1 cellular context compared by ENCODE assay signal in genomic region chr10:77590344-77591237, GRCh38.
TF ChIP-seq lines count a peak whose summit lies in the region.

No MANE protein-coding gene starts in this region.

TF ChIP-seq in H1, 55 proteins besides CTCF, POLR2A, EP300 and RAD21:
- TF ChIP-seq YY1 (IDR thresholded peaks at IDR 0.05; ENCODE audit: low read depth, low read length) (no peak), EGR1 (IDR thresholded peaks at IDR 0.05; ENCODE audit: borderline replicate concordance, low read depth, low read length) (no peak)
TF ChIP-seq in H1: peak in this region for 0.
